Comparison of ENCODE assay signal across 34 cellular contexts in the genomic region with DNA sequence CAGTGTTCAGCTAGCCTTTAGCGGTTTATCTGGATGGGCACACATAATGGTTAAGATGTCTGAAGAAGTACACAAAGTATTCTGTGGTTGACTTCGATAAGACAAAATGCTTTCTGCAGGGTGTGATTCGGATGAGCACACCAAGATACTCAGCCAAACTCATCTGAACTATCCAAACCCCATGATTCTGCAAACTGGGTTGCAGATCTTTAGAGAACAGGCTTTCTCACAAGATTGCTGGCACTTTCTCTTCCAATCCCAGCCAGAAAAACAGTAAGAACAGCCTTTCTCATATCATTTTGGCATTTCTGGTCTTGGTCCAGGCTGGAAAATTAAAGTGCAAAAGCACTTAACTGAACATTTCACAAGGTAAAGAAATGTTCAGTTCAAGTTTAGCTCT.
DNase-seq lines count a peak whose midpoint lies in the region; ATAC-seq and TF ChIP-seq lines count a peak whose summit lies in the region.
"Had no signal": no experiment of that assay in that cellular context is flagged by ENCODE, and none has a peak within 500 bp of the region (broad histone marks: within the 10 kb centered on the region; RNA-seq: fewer than 3 reads in every experiment).

No MANE protein-coding gene starts in this region.

- H3K9me3 Mint-ChIP-seq in activated CD4-positive, alpha-beta T cell treated with anti-CD3 and anti-CD28 coated beads for 36 hours (ENCODE audit: low read depth): peaks cover 4% of the 10 kb centered on the region
- peaks cover 0 to 13% (median under 1%) of the 10 kb centered on the region in 5 donors for H3K9me3 Mint-ChIP-seq in CD8-positive, alpha-beta memory T cell

- POLR2A ChIA-PET in activated CD4-positive, alpha-beta T cell treated with anti-CD3 and anti-CD28 coated beads for 36 hours (lab: Charles Lee): no interaction called here
- POLR2A ChIA-PET in CD8-positive, alpha-beta memory T cell (lab: Charles Lee): no interaction called here

- peak; percentile 79 for ATAC-seq in Right ventricle myocardium superior (ENCODE audit: poor library complexity)
- ATAC-seq in activated CD4-positive, alpha-beta T cell treated with anti-CD3 and anti-CD28 coated beads for 36 hours: no peak
- ATAC-seq: activated CD4-positive, CD25-positive, alpha-beta regulatory T cell treated with anti-CD3 and anti-CD28 coated beads, Interleukin-2, amount 50 U/mL, for 24 hours; activated T-cell treated with anti-CD3 and anti-CD28 coated beads, Interleukin-2, amount 50 U/mL, for 72 hours; body of pancreas; stimulated activated naive CD8-positive, alpha-beta T cell treated with anti-CD3 and anti-CD28 coated beads, Interleukin-15, Interleukin-2, amounts not matched to agents 100 U/mL and 50 U/mL, for 24 hours had no signal

- H3K36me3 Mint-ChIP-seq in activated CD4-positive, alpha-beta T cell treated with anti-CD3 and anti-CD28 coated beads for 36 hours (ENCODE audit: low read depth): no peaks in the 10 kb centered on the region
- no peaks in the 10 kb centered on the region for H3K36me3 Mint-ChIP-seq in CD8-positive, alpha-beta memory T cell
- H3K36me3 Mint-ChIP-seq: activated CD4-positive, alpha-beta memory T cell treated with anti-CD3 and anti-CD28 coated beads for 36 hours; CD4-positive, alpha-beta memory T cell had no signal

- H3K27ac ChIP-seq in left ventricle myocardium inferior (replicated peaks) (no peak overlapping the region), dorsolateral prefrontal cortex (peak overlapping the region in 31 of 59 donors; percentile 2 to 84 (median 53)), testis (peak overlapping the region in 1 of 2 donors; percentile 47)
- H3K27ac ChIP-seq in CD8-positive, alpha-beta memory T cell (ENCODE audit: low read depth, low read length): no peak overlapping the region
- H3K27ac ChIP-seq: body of pancreas, heart right ventricle, parathyroid adenoma, vagina had no signal

- H3K27me3 ChIP-seq in left ventricle myocardium inferior (ENCODE audit: low read depth) (no peaks in the 10 kb centered on the region), dorsolateral prefrontal cortex (no peaks in the 10 kb centered on the region), testis (no peaks in the 10 kb centered on the region)
- H3K27me3 ChIP-seq in CD8-positive, alpha-beta memory T cell (ENCODE audit: insufficient read depth, low read length, poor library complexity, severe bottlenecking): no peaks in the 10 kb centered on the region
- H3K27me3 ChIP-seq: body of pancreas, heart right ventricle, vagina had no signal

- no peak for DNase-seq in Right ventricle myocardium superior
- DNase-seq in left ventricle myocardium inferior: no peak
- no peak for DNase-seq in dorsolateral prefrontal cortex
- peak; percentile 22 for DNase-seq in iris pigment epithelial cell (ENCODE audit: low read depth)
- DNase-seq in testis: peak; percentile 58
- no peak for DNase-seq in activated CD4-positive, alpha-beta T cell treated with anti-CD3 and anti-CD28 coated beads for 36 hours
- DNase-seq in AG08396 (ENCODE audit: low spot score): no peak
- DNase-seq in CD8-positive, alpha-beta memory T cell: no peak
- DNase-seq: activated CD4-positive, alpha-beta memory T cell treated with anti-CD3 and anti-CD28 coated beads for 36 hours; activated naive CD4-positive, alpha-beta T cell; activated T-cell treated with anti-CD3 and anti-CD28 coated beads, Interleukin-2, amount 50 U/mL, for 72 hours; AML-193; CD4-positive, alpha-beta memory T cell; DMS 273 treated with DMSO at 0.1 percent for 48 hours; effector CD4-positive, alpha-beta T cell; EL; foreskin melanocyte; heart right ventricle; kidney; NCI-H1417; NCI-H2029 treated with DMSO at 0.1 percent for 48 hours; NCI-H2227 treated with DMSO at 0.1 percent for 48 hours; retina; SHP77 treated with DMSO at 0.1 percent for 48 hours; stimulated activated CD4-positive, alpha-beta T cell treated with anti-CD3 and anti-CD28 coated beads, Interleukin-1b, Interleukin-23, amount 100 ng/mL, for 48 hours; stimulated activated naive CD8-positive, alpha-beta T cell treated with anti-CD3 and anti-CD28 coated beads, Interleukin-15, Interleukin-2, amounts not matched to agents 100 U/mL and 50 U/mL, for 24 hours; T-helper 2 cell had no signal

- 34 to 51% methylated on average over 3 of the region's 3 CpGs for WGBS in testis, 2 donors

- H3K36me3 ChIP-seq in left ventricle myocardium inferior: no peaks in the 10 kb centered on the region
- H3K36me3 ChIP-seq in testis (ENCODE audit: low read depth, missing control alignments): no peaks in the 10 kb centered on the region
- no peaks in the 10 kb centered on the region for H3K36me3 ChIP-seq in CD8-positive, alpha-beta memory T cell (ENCODE audit: insufficient read depth, low read length)
- H3K36me3 ChIP-seq: HAP-1, heart right ventricle, vagina had no signal

- peaks cover 15% of the 10 kb centered on the region for H3K4me1 ChIP-seq in left ventricle myocardium inferior
- no peaks in the 10 kb centered on the region for H3K4me1 ChIP-seq in testis
- H3K4me1 ChIP-seq in CD8-positive, alpha-beta memory T cell (ENCODE audit: insufficient read depth, low read length): no peaks in the 10 kb centered on the region
- H3K4me1 ChIP-seq: body of pancreas, HAP-1, parathyroid adenoma, vagina had no signal

- no peaks in the 10 kb centered on the region for H3K27me3 Mint-ChIP-seq in activated CD4-positive, alpha-beta T cell treated with anti-CD3 and anti-CD28 coated beads for 36 hours
- H3K27me3 Mint-ChIP-seq in CD8-positive, alpha-beta memory T cell: no peaks in the 10 kb centered on the region
- H3K27me3 Mint-ChIP-seq: activated CD4-positive, alpha-beta memory T cell treated with anti-CD3 and anti-CD28 coated beads for 36 hours; CD4-positive, alpha-beta memory T cell had no signal

- peaks cover 25% of the 10 kb centered on the region for H3K9me3 ChIP-seq in left ventricle myocardium inferior (replicated peaks)
- H3K9me3 ChIP-seq in testis: no peaks in the 10 kb centered on the region
- no peaks in the 10 kb centered on the region for H3K9me3 ChIP-seq in CD8-positive, alpha-beta memory T cell (ENCODE audit: low read length)
- H3K9me3 ChIP-seq: body of pancreas, HAP-1, vagina had no signal

- intact Hi-C loops in Right ventricle myocardium superior (cut with DNase I) (no loop called here), left ventricle myocardium inferior (cut with micrococcal nuclease) (no loop called here), dorsolateral prefrontal cortex (cut with DNase I) (no loop called here), testis (cut with DNase I; ENCODE audit: low total_unique reads) (no loop called here)
- intact Hi-C loops in activated CD4-positive, alpha-beta T cell treated with anti-CD3 and anti-CD28 coated beads for 36 hours (cut with DNase I, micrococcal nuclease): no loop called here

- H3K4me3 ChIP-seq in left ventricle myocardium inferior (no peak overlapping the region), dorsolateral prefrontal cortex (no peak overlapping the region), testis (no peak overlapping the region)
- no peak overlapping the region for H3K4me3 ChIP-seq in CD8-positive, alpha-beta memory T cell (ENCODE audit: low read length)
- H3K4me3 ChIP-seq: body of pancreas, HAP-1, heart right ventricle, lung, smooth muscle cell, vagina had no signal

- TF ChIP-seq POLR2A in testis (IDR thresholded peaks at IDR 0.05): no peak

- no peak overlapping the region for H3K27ac Mint-ChIP-seq in activated CD4-positive, alpha-beta T cell treated with anti-CD3 and anti-CD28 coated beads for 36 hours
- no peak overlapping the region for H3K27ac Mint-ChIP-seq in CD8-positive, alpha-beta memory T cell
- H3K27ac Mint-ChIP-seq: activated CD4-positive, alpha-beta memory T cell treated with anti-CD3 and anti-CD28 coated beads for 36 hours; activated T-cell treated with anti-CD3 and anti-CD28 coated beads, Interleukin-2, amount 50 U/mL, for 72 hours; CD4-positive, alpha-beta memory T cell had no signal

- CTCF ChIA-PET in activated CD4-positive, alpha-beta T cell treated with anti-CD3 and anti-CD28 coated beads for 36 hours (lab: Charles Lee): no interaction called here
- CTCF ChIA-PET in CD8-positive, alpha-beta memory T cell (lab: Charles Lee): no interaction called here

- H3K4me3 Mint-ChIP-seq in activated CD4-positive, alpha-beta T cell treated with anti-CD3 and anti-CD28 coated beads for 36 hours: no peak overlapping the region
- H3K4me3 Mint-ChIP-seq in CD8-positive, alpha-beta memory T cell: no peak overlapping the region
- H3K4me3 Mint-ChIP-seq: activated CD4-positive, alpha-beta memory T cell treated with anti-CD3 and anti-CD28 coated beads for 36 hours; activated T-cell treated with anti-CD3 and anti-CD28 coated beads, Interleukin-2, amount 50 U/mL, for 72 hours; CD4-positive, alpha-beta memory T cell had no signal

- TF ChIP-seq CTCF in left ventricle myocardium inferior (IDR thresholded peaks at IDR 0.05; ENCODE audit: borderline replicate concordance): no peak
- no peak for TF ChIP-seq CTCF in dorsolateral prefrontal cortex (IDR thresholded peaks at IDR 0.05 in 54 of 56, conservative IDR thresholded peaks at IDR 0.05 in 2 of 56; ENCODE audit: low read depth in 1 of 56, partially characterized antibody in 56 of 56)
- TF ChIP-seq CTCF in testis (IDR thresholded peaks at IDR 0.05): no peak

- no peaks in the 10 kb centered on the region for H3K4me1 Mint-ChIP-seq in activated CD4-positive, alpha-beta T cell treated with anti-CD3 and anti-CD28 coated beads for 36 hours
- no peaks in the 10 kb centered on the region for H3K4me1 Mint-ChIP-seq in CD8-positive, alpha-beta memory T cell
- H3K4me1 Mint-ChIP-seq: CD4-positive, alpha-beta memory T cell had no signal

Comparison
In these comparisons a context has a peak if more than half of its experiments do, and no peak if none do; other contexts are left out.
1. DNase-seq: peak in iris pigment epithelial cell (single experiment) and testis (single experiment); none in Right ventricle myocardium superior (single experiment), left ventricle myocardium inferior (single experiment), dorsolateral prefrontal cortex (0 of 10), activated CD4-positive, alpha-beta T cell treated with anti-CD3 and anti-CD28 coated beads for 36 hours (single experiment), AG08396 (single experiment) and CD8-positive, alpha-beta memory T cell (0 of 5).
2. H3K27ac ChIP-seq: peak in dorsolateral prefrontal cortex (31 of 59); none in left ventricle myocardium inferior (single experiment) and CD8-positive, alpha-beta memory T cell (single experiment).